In genomic region chr19:10404888-10405808, GRCh38 we compare ENCODE assay signal across 8 cellular contexts. TPM values are rescaled to one million over a fixed set of nuclear protein-coding genes. Genes with fewer than 3 reads are reported as not detected.
DNase-seq lines count a peak whose midpoint lies in the region; ATAC-seq and TF ChIP-seq lines count a peak whose summit lies in the region.

No MANE protein-coding gene starts in this region.

- no peak for ATAC-seq in naive thymus-derived CD8-positive, alpha-beta T cell
- ATAC-seq in GM19463 (IDR thresholded peaks at IDR 0.05; ENCODE audit: unreplicated experiment), result no peak

- peaks cover 37% of the 10 kb centered on the region for H3K4me1 Mint-ChIP-seq in brain
- H3K4me1 Mint-ChIP-seq in naive thymus-derived CD8-positive, alpha-beta T cell, result peaks cover 34 to 85% (median 81%) of the 10 kb centered on the region in 4 donors

- H3K27me3 ChIP-seq in BJ (ENCODE audit: control insufficient read depth, insufficient read depth, low read length), result no peaks in the 10 kb centered on the region; the same call in none of the 2 replicates

- H3K36me3 Mint-ChIP-seq in brain, result no peaks in the 10 kb centered on the region
- H3K36me3 Mint-ChIP-seq in naive thymus-derived CD8-positive, alpha-beta T cell, result no peaks in the 10 kb centered on the region

- peak overlapping the region; percentile 97 to 99 (median 99) for H3K4me3 Mint-ChIP-seq in brain
- H3K4me3 Mint-ChIP-seq in naive thymus-derived CD8-positive, alpha-beta T cell, result peak overlapping the region; percentile 91 to 98 (median 92)

- no peak for TF ChIP-seq CTCF in BJ (IDR thresholded peaks at IDR 0.05; ENCODE audit: insufficient read depth, low read depth, low read length)
- no peak for TF ChIP-seq CTCF in brain (conservative IDR thresholded peaks at IDR 0.05)

- CTCF ChIA-PET in BJ (lab: Yijun Ruan, JAX), result interaction anchor here (0.6 to 12.9 kb wide), 14 partner anchors 14 to 295 kb away, joined by 3 to 321 read pairs (median 6); partner anchors contain the start of genes KRI1 and PDE4A

- POLR2A ChIA-PET in BJ (lab: Charles Lee), result interaction anchor here (0.5 to 1.3 kb wide), 3 partner anchors 13 to 326 kb away, joined by 5 to 11 read pairs (median 8); no protein-coding TSS in a partner anchor
- POLR2A ChIA-PET in naive thymus-derived CD8-positive, alpha-beta T cell (lab: Charles Lee), result interaction anchor here (0.6 to 9.8 kb wide), 8 partner anchors 10 to 285 kb away, joined by 3 to 91 read pairs (median 9); partner anchors contain the start of genes EIF3G, ICAM1 and PDE4A

- peak overlapping the region; percentile 90 for H3K4me3 ChIP-seq in BJ (ENCODE audit: low read depth, low read length)

- peaks cover 2% of the 10 kb centered on the region for H3K36me3 ChIP-seq in BJ (ENCODE audit: control insufficient read depth, insufficient read depth, low read length)

- peaks cover 48% of the 10 kb centered on the region for H3K27me3 Mint-ChIP-seq in brain
- no peaks in the 10 kb centered on the region for H3K27me3 Mint-ChIP-seq in naive thymus-derived CD8-positive, alpha-beta T cell

- DNase-seq in BJ (ENCODE audit: low read depth) (no peak), MV-4-11 (lab: John Stamatoyannopoulos, UW) (peak; percentile 27), SW 1271 (lab: John Stamatoyannopoulos, UW) (no peak), GDM1 (lab: John Stamatoyannopoulos, UW) (no peak)
- peak in 1 of 10 donors; percentile 39 for DNase-seq in naive thymus-derived CD8-positive, alpha-beta T cell
- no peak for DNase-seq in activated CD4-positive, CD25-positive, alpha-beta regulatory T cell treated with anti-CD3 and anti-CD28 coated beads, Interleukin-2, amount 50 U/mL, for 72 hours

- no peaks in the 10 kb centered on the region for H3K9me3 Mint-ChIP-seq in brain
- peaks cover 0 to 2% (median 0%) of the 10 kb centered on the region in 9 donors for H3K9me3 Mint-ChIP-seq in naive thymus-derived CD8-positive, alpha-beta T cell

- peak overlapping the region; percentile 94 to 99 (median 98) for H3K27ac Mint-ChIP-seq in brain
- H3K27ac Mint-ChIP-seq in naive thymus-derived CD8-positive, alpha-beta T cell, result peak overlapping the region; percentile 82 to 98 (median 98)

RNA-seq across cellular contexts. Expression of gene CDC37, which starts 1.8 kb away (rescaled TPM):
- 361 and 429 TPM in 2 replicates for polyA plus RNA-seq in BJ (2011; rRNA removed)
- 100 and 134 TPM in 2 replicates for polyA minus RNA-seq in BJ (2011; rRNA and poly(A)+ RNA removed)
- polyA plus RNA-seq in brain (ENCODE audit: insufficient read depth, low read depth, low replicate concordance), result 141 TPM
- total RNA-seq in naive thymus-derived CD8-positive, alpha-beta T cell, result 100 to 1,000 TPM; 155 to 158 TPM
- 10 to 100 TPM; 63.2 to 81.1 (median 65.6) TPM for polyA plus RNA-seq in naive thymus-derived CD8-positive, alpha-beta T cell

RNA-seq across cellular contexts. Expression of gene PDE4A, which starts 15.2 kb away (rescaled TPM):
- polyA plus RNA-seq in BJ (2011; rRNA removed) (3.4 and 4.2 TPM in 2 replicates), brain (ENCODE audit: insufficient read depth, low read depth, low replicate concordance) (7.4 TPM)
- polyA minus RNA-seq in BJ (2011; rRNA and poly(A)+ RNA removed), result 11.1 and 15.9 TPM in 2 replicates
- under 1 TPM; 0.88 to 0.99 TPM for total RNA-seq in naive thymus-derived CD8-positive, alpha-beta T cell
- 1 to 10 TPM in 2 of 3 donors, under 1 TPM in 1; 0.33 to 2.5 (median 1.9) TPM for polyA plus RNA-seq in naive thymus-derived CD8-positive, alpha-beta T cell

RNA-seq across cellular contexts. Expression of gene TYK2, which starts 24.8 kb away (rescaled TPM):
- 31.7 and 40.9 TPM in 2 replicates for polyA plus RNA-seq in BJ (2011; rRNA removed)
- 30.4 and 33.3 TPM in 2 replicates for polyA minus RNA-seq in BJ (2011; rRNA and poly(A)+ RNA removed)
- 60.3 TPM for polyA plus RNA-seq in brain (ENCODE audit: insufficient read depth, low read depth, low replicate concordance)
- total RNA-seq in naive thymus-derived CD8-positive, alpha-beta T cell, result 100 to 1,000 TPM; 313 to 319 TPM
- polyA plus RNA-seq in naive thymus-derived CD8-positive, alpha-beta T cell, result 10 to 100 TPM; 33.4 to 50.3 (median 43.9) TPM
